36 cellular contexts compared by ENCODE assay signal in genomic region chr15:74722591-74722990, GRCh38. TPM values are rescaled to one million over a fixed set of nuclear protein-coding genes. Genes with fewer than 3 reads are reported as not detected.
"Had no signal": no experiment of that assay in that cellular context is flagged by ENCODE, and none has a peak within 500 bp of the region (broad histone marks: within the 10 kb centered on the region; RNA-seq: fewer than 3 reads in every experiment).

No MANE protein-coding gene starts in this region.

- H3K27ac Mint-ChIP-seq: endodermal cell; immature natural killer cell; nephron progenitor cell; progenitor cell of endocrine pancreas; stimulated activated effector memory CD8-positive, alpha-beta T cell treated with anti-CD3 and anti-CD28 coated beads, Interleukin-12 subunit alpha, Interleukin-12 subunit beta, amount 100 ng/mL, for 72 hours had no signal

- ATAC-seq: heart right ventricle; left colon; lower lobe of right lung; naive thymus-derived CD8-positive, alpha-beta T cell; sciatic nerve; stimulated activated effector memory CD8-positive, alpha-beta T cell treated with anti-CD3 and anti-CD28 coated beads, Interleukin-12 subunit alpha, Interleukin-12 subunit beta, amount 100 ng/mL, for 72 hours had no signal

- H3K4me3 Mint-ChIP-seq: endodermal cell; immature natural killer cell; naive thymus-derived CD8-positive, alpha-beta T cell; nephron progenitor cell; stimulated activated effector memory CD8-positive, alpha-beta T cell treated with anti-CD3 and anti-CD28 coated beads, Interleukin-12 subunit alpha, Interleukin-12 subunit beta, amount 100 ng/mL, for 72 hours had no signal

- H3K9me3 Mint-ChIP-seq: immature natural killer cell; naive thymus-derived CD8-positive, alpha-beta T cell; stimulated activated effector memory CD8-positive, alpha-beta T cell treated with anti-CD3 and anti-CD28 coated beads, Interleukin-12 subunit alpha, Interleukin-12 subunit beta, amount 100 ng/mL, for 72 hours had no signal

- H3K36me3 Mint-ChIP-seq: immature natural killer cell; naive thymus-derived CD8-positive, alpha-beta T cell; stimulated activated effector memory CD8-positive, alpha-beta T cell treated with anti-CD3 and anti-CD28 coated beads, Interleukin-12 subunit alpha, Interleukin-12 subunit beta, amount 100 ng/mL, for 72 hours had no signal

- DNase-seq: dorsolateral prefrontal cortex; effector CD4-positive, alpha-beta T cell; endodermal cell; esophagus squamous epithelium; foreskin melanocyte; glutamatergic neuron; heart right ventricle; hippocampal formation; immature natural killer cell; islet precursor cell; kidney glomerular epithelial cell; left colon; left ventricle myocardium inferior; lower lobe of right lung; naive thymus-derived CD8-positive, alpha-beta T cell; nephron progenitor cell; occipital lobe; stimulated activated CD4-positive, alpha-beta T cell treated with anti-CD3 and anti-CD28 coated beads, Interleukin-12 subunit alpha, Interleukin-12 subunit beta, amount 100 ng/mL, for 4 hours; stimulated activated CD4-positive, alpha-beta T cell treated with anti-CD3 and anti-CD28 coated beads, Interleukin-1b, Interleukin-23, amount 100 ng/mL, for 48 hours; stimulated activated CD4-positive, alpha-beta T cell treated with anti-CD3 and anti-CD28 coated beads, Interleukin-4, amount 100 ng/mL, for 1 hour; stimulated activated naive CD4-positive, alpha-beta T cell treated with Interleukin-2 at 50 U/mL for 16 hours; stomach; thyroid gland; trophoblast cell had no signal

RNA-seq across cellular contexts. Expression of gene CYP1A1, which starts 2.7 kb away (rescaled TPM):
- total RNA-seq: endodermal cell, myocyte had no signal
- polyA plus RNA-seq: immature natural killer cell; naive thymus-derived CD8-positive, alpha-beta T cell had no signal

RNA-seq across cellular contexts. Expression of gene CYP1A2, which starts 26.1 kb away (rescaled TPM):
- total RNA-seq: cerebellum; dorsolateral prefrontal cortex; endodermal cell; endothelial cell of umbilical vein; epithelial cell of proximal tubule; esophagus squamous epithelium; left colon; left ventricle myocardium inferior; lower lobe of right lung; mesenteric fat pad; myocyte; naive thymus-derived CD8-positive, alpha-beta T cell; occipital lobe; progenitor cell of endocrine pancreas; sciatic nerve; smooth muscle cell; stomach; subcutaneous adipose tissue; temporal lobe; urinary bladder had no signal
- polyA plus RNA-seq: endothelial cell of umbilical vein; heart right ventricle; immature natural killer cell; naive thymus-derived CD8-positive, alpha-beta T cell; smooth muscle cell; stomach; urinary bladder had no signal
